In the genomic region with DNA sequence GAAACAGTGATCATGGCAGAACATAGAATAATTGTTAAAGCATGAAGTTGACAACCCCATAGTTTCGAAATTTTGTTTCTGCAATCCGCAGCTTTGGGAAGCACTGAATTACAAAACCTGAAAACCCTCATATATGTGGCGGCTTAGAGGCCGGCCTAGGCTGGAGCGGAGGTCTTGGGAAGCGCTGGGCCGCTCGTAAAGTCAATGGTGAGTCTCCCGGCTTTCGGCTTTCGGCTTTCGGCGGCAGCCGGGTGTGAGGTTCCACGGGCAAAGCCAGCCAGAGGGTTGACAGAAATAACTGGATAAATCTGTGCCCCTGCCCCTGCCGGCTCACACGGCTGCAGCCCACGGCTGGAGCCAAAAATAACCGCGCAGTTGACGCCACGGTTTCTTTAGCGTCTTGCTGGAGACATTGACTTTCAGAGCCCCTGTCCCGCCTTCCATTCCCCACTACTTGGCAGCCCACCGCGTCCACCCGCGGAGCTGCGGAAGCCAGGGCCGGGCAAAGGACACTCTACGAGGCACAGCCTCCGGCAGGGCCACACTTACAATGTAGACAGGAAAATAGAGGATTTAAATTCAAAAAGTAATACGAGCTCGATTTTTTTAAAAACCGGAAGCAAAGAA, we compare ENCODE assay signal across 11 cellular contexts. TPM values are rescaled to one million over a fixed set of nuclear protein-coding genes. Genes with fewer than 3 reads are reported as not detected.
DNase-seq lines count a peak whose midpoint lies in the region; ATAC-seq, FAIRE-seq and TF ChIP-seq lines count a peak whose summit lies in the region.
"Had no signal": no experiment of that assay in that cellular context is flagged by ENCODE, and none has a peak within 500 bp of the region (broad histone marks: within the 10 kb centered on the region; RNA-seq: fewer than 3 reads in every experiment).

No MANE protein-coding gene starts in this region.

- peaks cover 80% of the 10 kb centered on the region for H3K27me3 Mint-ChIP-seq in stimulated activated naive CD8-positive, alpha-beta T cell treated with anti-CD3 and anti-CD28 coated beads, Interleukin-15, amount 100 ng/mL, for 72 hours

- ATAC-seq in stimulated activated naive CD8-positive, alpha-beta T cell treated with anti-CD3 and anti-CD28 coated beads, Interleukin-15, amount 100 ng/mL, for 72 hours, result no peak
- ATAC-seq in GM21723 (IDR thresholded peaks at IDR 0.05; ENCODE audit: unreplicated experiment) (no peak), GM18907 (IDR thresholded peaks at IDR 0.05; ENCODE audit: unreplicated experiment) (no peak)
- ATAC-seq: PC-3 had no signal

- no peaks in the 10 kb centered on the region for H3K36me3 ChIP-seq in keratinocyte (ENCODE audit: control insufficient read depth in 2 of 2, extremely low read depth in 1 of 2, insufficient read depth in 2 of 2, low read length in 2 of 2)
- H3K36me3 ChIP-seq in SK-N-SH (replicated peaks in 1 of 2; ENCODE audit: control insufficient read depth in 1 of 2, insufficient read depth in 2 of 2, low read length in 1 of 2), result peaks cover 7 to 12% of the 10 kb centered on the region in 2 experiments

- H3K27ac ChIP-seq in keratinocyte (ENCODE audit: control insufficient read depth, insufficient read depth, low read length) (no peak overlapping the region), SK-N-SH (ENCODE audit: low read depth in 2 of 2, low read length in 1 of 2) (no peak overlapping the region)
- H3K27ac ChIP-seq: skin epidermis had no signal

- no peak for TF ChIP-seq EP300 in SK-N-SH (IDR thresholded peaks at IDR 0.05; ENCODE audit: borderline replicate concordance in 1 of 2, low read depth in 1 of 2, low read length in 1 of 2)

- H3K9ac ChIP-seq in keratinocyte (ENCODE audit: control insufficient read depth, extremely low read depth, insufficient read depth, low read length), result no peak overlapping the region
- no peak overlapping the region for H3K9ac ChIP-seq in SK-N-SH

- 95% methylated on average over 35 of the region's 35 CpGs for WGBS in SK-N-SH (ENCODE audit: low lambda C conversion rate)

- no peak overlapping the region for H3K27ac Mint-ChIP-seq in stimulated activated naive CD8-positive, alpha-beta T cell treated with anti-CD3 and anti-CD28 coated beads, Interleukin-15, amount 100 ng/mL, for 72 hours

- peak overlapping the region; percentile 62 for H3K4me2 ChIP-seq in keratinocyte (ENCODE audit: control insufficient read depth, extremely low read depth, insufficient read depth, low read depth, low read length)
- H3K4me2 ChIP-seq in SK-N-SH, result no peak overlapping the region

- CTCF ChIA-PET in SK-N-SH (lab: Yijun Ruan, JAX), result interaction anchor here (1.0 to 1.9 kb wide), 6 partner anchors 13 to 41 kb away, joined by 3 to 9 read pairs (median 4); no protein-coding TSS in a partner anchor

- H3K79me2 ChIP-seq in keratinocyte (ENCODE audit: control insufficient read depth, insufficient read depth, low read length), result no peaks in the 10 kb centered on the region
- H3K79me2 ChIP-seq in SK-N-SH (ENCODE audit: insufficient read depth), result peaks cover 8% of the 10 kb centered on the region

- POLR2A ChIA-PET in SK-N-SH (lab: Yijun Ruan, JAX), result no interaction called here

- TF ChIP-seq RAD21 in SK-N-SH (IDR thresholded peaks at IDR 0.05; ENCODE audit: low read length), result no peak

- H3K9me1 ChIP-seq in keratinocyte (ENCODE audit: control insufficient read depth, extremely low read depth, insufficient read depth, low read length), result no peaks in the 10 kb centered on the region

- H3F3A ChIP-seq in SK-N-SH (replicated peaks; ENCODE audit: insufficient read depth), result peaks cover 3% of the 10 kb centered on the region

- TF ChIP-seq CTCF in keratinocyte (optimal IDR thresholded peaks at IDR 0.05 in 1 of 3, IDR thresholded peaks at IDR 0.05 in 1 of 3, conservative IDR thresholded peaks at IDR 0.05 in 1 of 3; ENCODE audit: extremely low read depth in 1 of 3, insufficient read depth in 2 of 3, low read length in 3 of 3) (no peak), SK-N-SH (IDR thresholded peaks at IDR 0.05) (no peak)

- H2AFZ ChIP-seq in keratinocyte (ENCODE audit: control insufficient read depth, low read length), result no peak overlapping the region
- no peak overlapping the region for H2AFZ ChIP-seq in SK-N-SH (ENCODE audit: low read depth)

- no peaks in the 10 kb centered on the region for H3K9me2 ChIP-seq in SK-N-SH

- H3K9me3 ChIP-seq in keratinocyte (ENCODE audit: control insufficient read depth, low read depth, low read length) (no peaks in the 10 kb centered on the region), SK-N-SH (no peaks in the 10 kb centered on the region)

- H3K4me3 ChIP-seq in keratinocyte (ENCODE audit: control insufficient read depth in 2 of 3, extremely low read depth in 1 of 3, insufficient read depth in 2 of 3, low read depth in 1 of 3, low read length in 3 of 3), result no peak overlapping the region
- H3K4me3 ChIP-seq in SK-N-SH (ENCODE audit: low read depth in 2 of 2, low read length in 1 of 2), result no peak overlapping the region

- H3K4me1 Mint-ChIP-seq in stimulated activated naive CD8-positive, alpha-beta T cell treated with anti-CD3 and anti-CD28 coated beads, Interleukin-15, amount 100 ng/mL, for 72 hours, result peaks cover 32% of the 10 kb centered on the region

- H3K27me3 ChIP-seq in keratinocyte (ENCODE audit: control insufficient read depth, extremely low read depth, insufficient read depth, low read length) (peaks cover 80% of the 10 kb centered on the region), SK-N-SH (ENCODE audit: insufficient read depth) (no peaks in the 10 kb centered on the region)

- H4K20me1 ChIP-seq in keratinocyte (ENCODE audit: control insufficient read depth, extremely low read depth, insufficient read depth, low read length), result no peaks in the 10 kb centered on the region
- H4K20me1 ChIP-seq in SK-N-SH (ENCODE audit: insufficient read depth), result no peaks in the 10 kb centered on the region; the same call in 1 of the 2 replicates

- peaks cover 3% of the 10 kb centered on the region for H3K4me1 ChIP-seq in keratinocyte (ENCODE audit: control insufficient read depth, extremely low read depth, insufficient read depth, low read length)
- peaks cover 0 to 5% of the 10 kb centered on the region in 2 experiments; a peak in 2 of 4 replicates for H3K4me1 ChIP-seq in SK-N-SH (ENCODE audit: control insufficient read depth in 1 of 2, insufficient read depth in 2 of 2, low read depth in 1 of 2, low read length in 1 of 2)

- peak; percentile 58 for DNase-seq in activated effector memory CD4-positive, alpha-beta T cell treated with anti-CD3 and anti-CD28 coated beads, Interleukin-2, amount 50 U/mL, for 16 hours
- no peak for DNase-seq in activated effector memory CD4-positive, alpha-beta T cell treated with Interleukin-2 at 50 U/mL for 16 hours
- DNase-seq in amniotic epithelial cell (ENCODE audit: low read depth), result peak; percentile 23
- no peak for DNase-seq in keratinocyte (ENCODE audit: low read depth, low spot score)
- no peak for DNase-seq in stimulated activated naive CD8-positive, alpha-beta T cell treated with anti-CD3 and anti-CD28 coated beads, Interleukin-15, amount 100 ng/mL, for 72 hours
- no peak for DNase-seq in SK-N-SH
- DNase-seq: hippocampal formation, PC-3 had no signal

- no peaks in the 10 kb centered on the region for H3K9me3 Mint-ChIP-seq in stimulated activated naive CD8-positive, alpha-beta T cell treated with anti-CD3 and anti-CD28 coated beads, Interleukin-15, amount 100 ng/mL, for 72 hours

- FAIRE-seq in keratinocyte (lab: Jason Lieb, UNC), result no peak

- dilution Hi-C loops in keratinocyte (cut with MboI; ENCODE audit: extremely low pct_ligation_motif_present, low sequenced_read_pairs), result no loop called here

- peak overlapping the region; percentile 77 to 82 for H3K4me3 Mint-ChIP-seq in stimulated activated naive CD8-positive, alpha-beta T cell treated with anti-CD3 and anti-CD28 coated beads, Interleukin-15, amount 100 ng/mL, for 72 hours

TF ChIP-seq in SK-N-SH, 30 proteins besides CTCF, POLR2A, EP300 and RAD21 (continues in another document):
- TF ChIP-seq NRF1 (IDR thresholded peaks at IDR 0.05; ENCODE audit: low read depth, low read length) (no peak), TAF1 (IDR thresholded peaks at IDR 0.05; ENCODE audit: borderline replicate concordance, low read depth, low read length) (no peak), SIN3A (IDR thresholded peaks at IDR 0.05; ENCODE audit: borderline replicate concordance, low read depth, low read length) (no peak), SMC3 (IDR thresholded peaks at IDR 0.05; ENCODE audit: low read depth, low read length) (no peak), TEAD4 (IDR thresholded peaks at IDR 0.05; ENCODE audit: borderline replicate concordance, insufficient read depth) (no peak), RCOR1 (IDR thresholded peaks at IDR 0.05; ENCODE audit: low read length) (no peak)

RNA-seq across cellular contexts. Expression of gene VAX2, which starts 6.9 kb away (rescaled TPM):
- polyA plus RNA-seq in keratinocyte (0.04 to 0.22 TPM in 2 of 3 replicates, not detected in the other), SK-N-SH (2012; rRNA removed) (4.3 and 4.4 TPM in 2 replicates)
- not detected for polyA plus RNA-seq in keratinocyte (2011; ENCODE audit: low read depth)
- not detected in 2 replicates for polyA plus RNA-seq in keratinocyte (2011; cell fraction: cytosol; rRNA removed)
- not detected in 2 replicates for polyA plus RNA-seq in keratinocyte (2011; cell fraction: nucleus; rRNA removed)
- polyA plus RNA-seq in keratinocyte (2012; ENCODE audit: low replicate concordance), result 0.09 TPM in 1 of 2 replicates, not detected in the other
- not detected in 3 replicates for polyA minus RNA-seq in keratinocyte
- not detected for polyA minus RNA-seq in keratinocyte (2011; cell fraction: cytosol; rRNA and poly(A)+ RNA removed)
- polyA minus RNA-seq in keratinocyte (2011; cell fraction: nucleus; rRNA and poly(A)+ RNA removed), result not detected in 2 replicates
- polyA plus RNA-seq in SK-N-SH (2012; cell fraction: cytosol; rRNA removed), result 1.7 TPM in 2 replicates
- polyA plus RNA-seq in SK-N-SH (2012; cell fraction: nucleus; rRNA removed), result 21.9 and 23.7 TPM in 2 replicates

RNA-seq across cellular contexts. Expression of gene ATP6V1B1, which starts 28.5 kb away (rescaled TPM):
- 0.13 TPM in 1 of 3 replicates, not detected in the others for polyA plus RNA-seq in keratinocyte
- 0.62 TPM for polyA plus RNA-seq in keratinocyte (2011; ENCODE audit: low read depth)
- not detected in 2 replicates for polyA plus RNA-seq in keratinocyte (2011; cell fraction: cytosol; rRNA removed)
- 0.37 and 0.55 TPM in 2 replicates for polyA plus RNA-seq in keratinocyte (2011; cell fraction: nucleus; rRNA removed)
- not detected in 2 replicates for polyA plus RNA-seq in keratinocyte (2012; ENCODE audit: low replicate concordance)
- not detected in 3 replicates for polyA minus RNA-seq in keratinocyte
- polyA minus RNA-seq in keratinocyte (2011; cell fraction: cytosol; rRNA and poly(A)+ RNA removed), result not detected
- polyA minus RNA-seq in keratinocyte (2011; cell fraction: nucleus; rRNA and poly(A)+ RNA removed), result not detected in 2 replicates
- polyA plus RNA-seq in SK-N-SH (2012; rRNA removed), result 4.9 and 6.1 TPM in 2 replicates
- polyA plus RNA-seq in SK-N-SH (2012; cell fraction: cytosol; rRNA removed), result 0.31 and 1.3 TPM in 2 replicates
- 60.6 and 71.8 TPM in 2 replicates for polyA plus RNA-seq in SK-N-SH (2012; cell fraction: nucleus; rRNA removed)

Comparison
In these comparisons a context has a peak if more than half of its experiments do, and no peak if none do; other contexts are left out.
1. DNase-seq: peak in activated effector memory CD4-positive, alpha-beta T cell treated with anti-CD3 and anti-CD28 coated beads, Interleukin-2, amount 50 U/mL, for 16 hours (single experiment) and amniotic epithelial cell (single experiment); none in activated effector memory CD4-positive, alpha-beta T cell treated with Interleukin-2 at 50 U/mL for 16 hours (single experiment), keratinocyte (single experiment), stimulated activated naive CD8-positive, alpha-beta T cell treated with anti-CD3 and anti-CD28 coated beads, Interleukin-15, amount 100 ng/mL, for 72 hours (0 of 2) and SK-N-SH (single experiment).